17 cellular contexts compared by ENCODE assay signal in the genomic region with DNA sequence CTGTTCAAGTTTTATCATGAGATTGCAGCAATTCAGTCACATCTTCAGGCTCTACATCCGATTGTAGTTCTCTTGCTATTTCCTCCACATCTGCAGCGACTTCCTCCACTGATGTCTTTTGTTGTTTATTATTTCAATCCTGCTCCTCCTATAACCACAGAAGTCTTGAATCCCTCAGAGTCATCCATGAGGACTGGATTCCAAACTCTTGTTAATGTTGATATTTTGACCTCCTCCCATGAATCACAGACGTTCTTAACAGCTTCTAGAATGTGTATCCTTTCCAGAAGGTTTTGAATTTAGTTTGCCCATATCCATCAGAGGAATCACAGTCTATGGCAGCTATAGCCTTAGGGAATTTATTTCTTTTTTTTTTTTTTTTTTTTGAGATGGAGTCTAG. TPM values are rescaled to one million over a fixed set of nuclear protein-coding genes. Genes with fewer than 3 reads are reported as not detected.
DNase-seq lines count a peak whose midpoint lies in the region; ATAC-seq and TF ChIP-seq lines count a peak whose summit lies in the region.
"Had no signal": no experiment of that assay in that cellular context is flagged by ENCODE, and none has a peak within 500 bp of the region (broad histone marks: within the 10 kb centered on the region; RNA-seq: fewer than 3 reads in every experiment).

No MANE protein-coding gene starts in this region.

- H3K36me3 ChIP-seq in HAP-1 (replicated peaks), result no peaks in the 10 kb centered on the region; the same call in 1 of the 2 replicates
- H3K36me3 ChIP-seq: right atrium auricular region had no signal

- H3K27me3 Mint-ChIP-seq in activated CD4-positive, alpha-beta memory T cell treated with anti-CD3 and anti-CD28 coated beads, Interleukin-2, amount 10 ng/mL, durations not matched to agents 7 days and 5 days, result no peaks in the 10 kb centered on the region
- H3K27me3 Mint-ChIP-seq: stimulated activated naive CD8-positive, alpha-beta T cell treated with anti-CD3 and anti-CD28 coated beads, Interleukin-15, amount 100 ng/mL, for 72 hours had no signal

- no peak overlapping the region for H3K4me3 ChIP-seq in fibroblast of the aortic adventitia (ENCODE audit: low read depth, low read length)
- no peak overlapping the region for H3K4me3 ChIP-seq in HAP-1
- H3K4me3 ChIP-seq: coronary artery, PC-9, right atrium auricular region had no signal

- peaks cover 10% of the 10 kb centered on the region for H3K4me1 ChIP-seq in HAP-1

- H3K4me1 Mint-ChIP-seq in activated CD4-positive, alpha-beta memory T cell treated with anti-CD3 and anti-CD28 coated beads, Interleukin-2, amount 10 ng/mL, durations not matched to agents 7 days and 5 days, result peaks cover 75% of the 10 kb centered on the region

- DNase-seq in AG08395 (ENCODE audit: low spot score) (peak; percentile 48), EH (ENCODE audit: low read depth) (peak; percentile 97), fibroblast of the aortic adventitia (ENCODE audit: low read depth) (peak; percentile 33), HAP-1 (ENCODE audit: low spot score in 2 of 2) (no peak), RKO (ENCODE audit: low spot score) (no peak)
- no peak for DNase-seq in activated CD4-positive, alpha-beta memory T cell treated with anti-CD3 and anti-CD28 coated beads, Interleukin-2, amount 10 ng/mL, durations not matched to agents 7 days and 5 days
- DNase-seq: activated naive CD4-positive, alpha-beta T cell; GDM1; NCI-H1105 treated with DMSO at 0.1 percent for 48 hours; PC-9; stimulated activated naive CD8-positive, alpha-beta T cell treated with anti-CD3 and anti-CD28 coated beads, Interleukin-15, amount 100 ng/mL, for 72 hours had no signal

- TF ChIP-seq CTCF in fibroblast of the aortic adventitia (IDR thresholded peaks at IDR 0.05; ENCODE audit: insufficient read depth, low read length), result no peak

- H3K36me3 Mint-ChIP-seq in activated CD4-positive, alpha-beta memory T cell treated with anti-CD3 and anti-CD28 coated beads, Interleukin-2, amount 10 ng/mL, durations not matched to agents 7 days and 5 days (ENCODE audit: low read depth), result peaks cover 36% of the 10 kb centered on the region

- H3K9me3 ChIP-seq in HAP-1, result no peaks in the 10 kb centered on the region
- H3K9me3 ChIP-seq: right atrium auricular region had no signal

- no peak for TF ChIP-seq POLR2A in GM18505 (IDR thresholded peaks at IDR 0.05; ENCODE audit: borderline replicate concordance, extremely low read depth, insufficient read depth, insufficient read length)

- peak overlapping the region; percentile 14 for H3K27ac Mint-ChIP-seq in activated CD4-positive, alpha-beta memory T cell treated with anti-CD3 and anti-CD28 coated beads, Interleukin-2, amount 10 ng/mL, durations not matched to agents 7 days and 5 days

- no peaks in the 10 kb centered on the region for H3K27me3 ChIP-seq in HAP-1 (ENCODE audit: low read depth)
- H3K27me3 ChIP-seq: right atrium auricular region had no signal

- no peaks in the 10 kb centered on the region for H3K9me3 Mint-ChIP-seq in activated CD4-positive, alpha-beta memory T cell treated with anti-CD3 and anti-CD28 coated beads, Interleukin-2, amount 10 ng/mL, durations not matched to agents 7 days and 5 days
- H3K9me3 Mint-ChIP-seq: CD14-positive monocyte; stimulated activated naive CD8-positive, alpha-beta T cell treated with anti-CD3 and anti-CD28 coated beads, Interleukin-15, amount 100 ng/mL, for 72 hours had no signal

- CTCF ChIA-PET in activated CD4-positive, alpha-beta memory T cell treated with anti-CD3 and anti-CD28 coated beads, Interleukin-2, amount 10 ng/mL, durations not matched to agents 7 days and 5 days (lab: Charles Lee), result interaction anchor here (0.6 to 1.8 kb wide), 2 partner anchors 13 to 90 kb away, joined by 3 to 4 read pairs; no protein-coding TSS in a partner anchor

- in situ Hi-C loops in HAP-1 (cut with MboI; ENCODE audit: low sequenced_read_pairs), result no loop called here

- POLR2A ChIA-PET in activated CD4-positive, alpha-beta memory T cell treated with anti-CD3 and anti-CD28 coated beads, Interleukin-2, amount 10 ng/mL, durations not matched to agents 7 days and 5 days (lab: Charles Lee), result no interaction called here

- H3K4me3 Mint-ChIP-seq in activated CD4-positive, alpha-beta memory T cell treated with anti-CD3 and anti-CD28 coated beads, Interleukin-2, amount 10 ng/mL, durations not matched to agents 7 days and 5 days, result no peak overlapping the region
- H3K4me3 Mint-ChIP-seq: CD14-positive monocyte had no signal

- ATAC-seq in GM18505 (IDR thresholded peaks at IDR 0.05; ENCODE audit: unreplicated experiment) (no peak), HG02571 (IDR thresholded peaks at IDR 0.05; ENCODE audit: unreplicated experiment) (no peak)
- ATAC-seq: stimulated activated naive CD8-positive, alpha-beta T cell treated with anti-CD3 and anti-CD28 coated beads, Interleukin-15, amount 100 ng/mL, for 72 hours had no signal

RNA-seq across cellular contexts. Expression of a gene that starts 3.6 kb away (rescaled TPM):
- total RNA-seq in activated CD4-positive, alpha-beta memory T cell treated with anti-CD3 and anti-CD28 coated beads, Interleukin-2, amount 10 ng/mL, durations not matched to agents 7 days and 5 days, result 10 to 100 TPM; 45.4 to 47.9 TPM
- 45.7 and 61.0 TPM in 2 replicates for total RNA-seq in fibroblast of the aortic adventitia (ENCODE audit: low replicate concordance)

RNA-seq across cellular contexts. Expression of a gene that starts 52.0 kb away (rescaled TPM):
- not detected for total RNA-seq in activated CD4-positive, alpha-beta memory T cell treated with anti-CD3 and anti-CD28 coated beads, Interleukin-2, amount 10 ng/mL, durations not matched to agents 7 days and 5 days
- not detected in 2 replicates for total RNA-seq in fibroblast of the aortic adventitia (ENCODE audit: low replicate concordance)
- total RNA-seq: frontal cortex, PC-9, right atrium auricular region had no signal

Comparison
In these comparisons a context has a peak if more than half of its experiments do, and no peak if none do; other contexts are left out.
1. DNase-seq: peak in AG08395 (single experiment), EH (single experiment) and fibroblast of the aortic adventitia (single experiment); none in activated CD4-positive, alpha-beta memory T cell treated with anti-CD3 and anti-CD28 coated beads, Interleukin-2, amount 10 ng/mL, durations not matched to agents 7 days and 5 days (single experiment), HAP-1 (0 of 2) and RKO (single experiment).